8 cellular contexts compared by ENCODE assay signal in the genomic region with DNA sequence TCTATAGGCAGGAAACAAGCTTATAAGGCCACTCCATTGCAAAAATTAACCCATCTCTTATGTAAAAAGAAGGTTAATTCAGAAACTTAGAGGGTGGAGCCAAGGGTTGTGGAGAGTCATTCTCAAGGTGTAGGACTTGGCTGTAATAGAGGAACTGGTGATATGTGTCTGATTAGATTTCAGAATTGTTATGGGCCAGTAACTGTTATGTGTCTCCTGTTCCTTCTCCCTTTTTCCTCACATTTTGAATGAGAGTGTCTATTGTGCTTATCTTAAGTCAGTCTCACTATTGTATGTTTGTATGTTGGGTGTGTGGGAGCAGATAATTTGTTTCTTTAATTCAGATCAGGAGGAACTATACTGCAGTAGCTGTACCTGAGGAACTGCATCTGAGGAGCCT.
"Had no signal": no experiment of that assay in that cellular context is flagged by ENCODE, and none has a peak within 500 bp of the region (broad histone marks: within the 10 kb centered on the region; RNA-seq: fewer than 3 reads in every experiment).

No MANE protein-coding gene starts in this region.

- DNase-seq: GDM1, GF-D8 had no signal

- FAIRE-seq: G401.6, GM12878, GM12891, GM12892, GM18507, GM19239 had no signal

- H3K4me3 ChIP-seq: GM12878 had no signal

- ATAC-seq: GM12878 had no signal
